In the genomic region with DNA sequence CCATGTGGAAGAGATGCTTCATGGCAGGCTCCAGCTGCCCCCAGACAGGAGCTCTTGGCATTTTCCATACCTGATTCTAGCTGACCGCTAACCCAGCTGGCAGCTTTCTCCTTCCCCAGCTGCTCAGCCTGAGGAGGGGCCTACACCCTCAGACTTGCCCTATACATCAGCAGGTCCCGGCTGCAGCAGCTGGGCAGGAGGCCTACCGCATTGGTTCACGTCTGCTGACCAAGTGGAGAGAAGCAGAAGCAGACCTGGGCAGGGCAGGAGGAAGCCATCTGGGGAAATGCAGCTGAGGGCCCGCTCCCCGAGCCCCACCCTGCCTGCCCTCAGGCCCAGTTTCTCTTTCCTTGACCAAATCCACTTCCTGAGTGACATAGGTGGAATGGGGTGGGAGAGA, we compare ENCODE assay signal across 17 cellular contexts. TPM values are rescaled to one million over a fixed set of nuclear protein-coding genes. Genes with fewer than 3 reads are reported as not detected.
DNase-seq lines count a peak whose midpoint lies in the region; ATAC-seq, FAIRE-seq and TF ChIP-seq lines count a peak whose summit lies in the region.
"Had no signal": no experiment of that assay in that cellular context is flagged by ENCODE, and none has a peak within 500 bp of the region (broad histone marks: within the 10 kb centered on the region; RNA-seq: fewer than 3 reads in every experiment).

No MANE protein-coding gene starts in this region.

- TF ChIP-seq EP300 in GM12878 (IDR thresholded peaks at IDR 0.05; ENCODE audit: borderline replicate concordance in 1 of 2, control insufficient read depth in 1 of 2, low read depth in 2 of 2, low read length in 2 of 2): no peak

- peaks cover 21% of the 10 kb centered on the region for H3K4me1 Mint-ChIP-seq in activated T-cell treated with anti-CD3 and anti-CD28 coated beads, Interleukin-2, amount 50 U/mL, for 24 hours (ENCODE audit: low read depth)

- intact Hi-C loops in GM12878 (cut with micrococcal nuclease; ENCODE audit: unreplicated experiment): no loop called here
- intact Hi-C loops in upper lobe of right lung (cut with DNase I): no loop called here
- intact Hi-C loops in testis (cut with DNase I; ENCODE audit: low total_unique reads): no loop called here

- H3K27me3 ChIP-seq in GM12878 (replicated peaks in 1 of 2; ENCODE audit: control insufficient read depth in 2 of 2, insufficient read depth in 2 of 2, low read length in 1 of 2) (no peaks in the 10 kb centered on the region), upper lobe of right lung (no peaks in the 10 kb centered on the region), testis (no peaks in the 10 kb centered on the region)
- H3K27me3 ChIP-seq: ovary had no signal

- SMC1A ChIA-PET in GM12878 (lab: Charles Lee; ENCODE audit: uncharacterized antibody, unreplicated experiment): interaction anchor here (0.8 to 3.5 kb wide), 6 partner anchors 9 to 74 kb away, joined by 3 to 18 read pairs (median 3); no protein-coding TSS in a partner anchor

- RAD21 ChIA-PET in GM12878 (lab: Charles Lee; ENCODE audit: unreplicated experiment): interaction anchor here (1.4 kb wide), 1 partner anchor 11 kb away, joined by 3 read pairs; no protein-coding TSS in a partner anchor

- no peaks in the 10 kb centered on the region for H3K27me3 Mint-ChIP-seq in activated T-cell treated with anti-CD3 and anti-CD28 coated beads, Interleukin-2, amount 50 U/mL, for 24 hours
- H3K27me3 Mint-ChIP-seq: activated CD4-positive, alpha-beta memory T cell treated with anti-CD3 and anti-CD28 coated beads for 36 hours; activated T-helper 17 cell treated with anti-CD3 and anti-CD28 coated beads, Interleukin-2, amount 50 U/mL, for 72 hours had no signal

- H3K4me2 ChIP-seq in GM12878 (ENCODE audit: control insufficient read depth, insufficient read depth): no peak overlapping the region
- H3K4me2 ChIP-seq: smooth muscle cell had no signal

- no peak overlapping the region for H2AFZ ChIP-seq in GM12878 (ENCODE audit: control insufficient read depth, low read depth, low read length)

- WGBS in GM12878 (ENCODE audit: insufficient coverage, insufficient replicate concordance, low lambda C conversion rate, missing lambda C conversion rate): 31% methylated on average over 6 of the region's 6 CpGs
- WGBS in testis, 2 donors: 95 to 100% methylated on average over 2 to 6 of the region's 6 CpGs

- H3K4me1 ChIP-seq in GM12878 (ENCODE audit: control insufficient read depth, insufficient read depth, low read length): peaks cover 17% of the 10 kb centered on the region
- H3K4me1 ChIP-seq in upper lobe of right lung: no peaks in the 10 kb centered on the region
- H3K4me1 ChIP-seq in testis: no peaks in the 10 kb centered on the region

- CTCF ChIA-PET in GM12878 (lab: Yijun Ruan, JAX): interaction anchor here (1.0 to 3.0 kb wide), 3 partner anchors 13 to 52 kb away, joined by 3 to 11 read pairs (median 3); no protein-coding TSS in a partner anchor

- H3K4me3 ChIP-seq in GM12878: no peak overlapping the region
- H3K4me3 ChIP-seq in upper lobe of right lung: no peak overlapping the region
- H3K4me3 ChIP-seq in testis: no peak overlapping the region
- H3K4me3 ChIP-seq: ovary, smooth muscle cell had no signal

- H3K36me3 Mint-ChIP-seq in activated T-cell treated with anti-CD3 and anti-CD28 coated beads, Interleukin-2, amount 50 U/mL, for 24 hours (ENCODE audit: low read depth): no peaks in the 10 kb centered on the region
- H3K36me3 Mint-ChIP-seq: activated CD4-positive, alpha-beta memory T cell treated with anti-CD3 and anti-CD28 coated beads for 36 hours had no signal

- H3K27ac ChIP-seq in GM12878 (ENCODE audit: control insufficient read depth, insufficient read depth): no peak overlapping the region
- H3K27ac ChIP-seq in upper lobe of right lung: no peak overlapping the region
- no peak overlapping the region for H3K27ac ChIP-seq in testis
- H3K27ac ChIP-seq: 22Rv1, ovary had no signal

- H3K36me3 ChIP-seq in GM12878 (ENCODE audit: control insufficient read depth in 2 of 2, insufficient read depth in 2 of 2, low read length in 1 of 2) (no peaks in the 10 kb centered on the region), upper lobe of right lung (no peaks in the 10 kb centered on the region), testis (ENCODE audit: low read depth, missing control alignments) (no peaks in the 10 kb centered on the region)
- H3K36me3 ChIP-seq: ovary had no signal

- no peak for TF ChIP-seq RAD21 in GM12878 (IDR thresholded peaks at IDR 0.05; ENCODE audit: insufficient read depth, low read depth, low read length)

- H3K9me3 ChIP-seq in GM12878 (replicated peaks; ENCODE audit: control insufficient read depth, insufficient read depth, low read length) (no peaks in the 10 kb centered on the region), upper lobe of right lung (no peaks in the 10 kb centered on the region), testis (no peaks in the 10 kb centered on the region)
- H3K9me3 ChIP-seq: ovary had no signal

- H3K9ac ChIP-seq in GM12878 (ENCODE audit: control insufficient read depth, insufficient read depth, low read length): no peak overlapping the region

- no TSS peak for BruUV-seq in GM12878 (replicated peaks; lab: Mats Ljungman, UMichigan)

- FAIRE-seq in GM12878 (lab: Jason Lieb, UNC): no peak

- H4K20me1 ChIP-seq in GM12878 (ENCODE audit: control insufficient read depth, insufficient read depth): no peaks in the 10 kb centered on the region

- POLR2A ChIA-PET in GM12878 (lab: Charles Lee): no interaction called here

- ATAC-seq in HG02981 (IDR thresholded peaks at IDR 0.05; ENCODE audit: unreplicated experiment) (peak; percentile 62), GM12878 (peak; percentile 48), upper lobe of right lung (peak; percentile 46)
- ATAC-seq: activated T-helper 17 cell treated with anti-CD3 and anti-CD28 coated beads, Interleukin-2, amount 50 U/mL, for 72 hours had no signal

- peak; percentile 27 for DNase-seq in activated T-cell treated with anti-CD3 and anti-CD28 coated beads, Interleukin-2, amount 50 U/mL, for 24 hours
- DNase-seq in activated T-cell treated with anti-CD3 and anti-CD28 coated beads for 4 hours (no peak), GM12878 (ENCODE audit: low read depth, low spot score) (no peak), upper lobe of right lung (no peak), A172 (ENCODE audit: low spot score) (no peak), testis (no peak), NCI-H748 (lab: John Stamatoyannopoulos, UW; ENCODE audit: unreplicated experiment) (no peak)
- DNase-seq: activated CD4-positive, alpha-beta memory T cell treated with anti-CD3 and anti-CD28 coated beads for 36 hours; aorta; H7; NCI-H146; NCI-H526; ovary had no signal

- no peak overlapping the region for H3K27ac Mint-ChIP-seq in activated T-cell treated with anti-CD3 and anti-CD28 coated beads, Interleukin-2, amount 50 U/mL, for 24 hours
- H3K27ac Mint-ChIP-seq: activated CD4-positive, alpha-beta memory T cell treated with anti-CD3 and anti-CD28 coated beads for 36 hours; activated T-helper 17 cell treated with anti-CD3 and anti-CD28 coated beads, Interleukin-2, amount 50 U/mL, for 72 hours had no signal

- no peak for TF ChIP-seq POLR2A in GM12878 (IDR thresholded peaks at IDR 0.05; ENCODE audit: low read depth, low read length)
- no peak for TF ChIP-seq POLR2A in testis (IDR thresholded peaks at IDR 0.05)

- in situ Hi-C loops in GM12878 (cut with MboI): no loop called here

- H3K4me3 Mint-ChIP-seq in activated T-cell treated with anti-CD3 and anti-CD28 coated beads, Interleukin-2, amount 50 U/mL, for 24 hours: no peak overlapping the region
- H3K4me3 Mint-ChIP-seq: activated CD4-positive, alpha-beta memory T cell treated with anti-CD3 and anti-CD28 coated beads for 36 hours; activated T-helper 17 cell treated with anti-CD3 and anti-CD28 coated beads, Interleukin-2, amount 50 U/mL, for 72 hours had no signal

- TF ChIP-seq CTCF in GM12878 (IDR thresholded peaks at IDR 0.05 in 2 of 3, conservative IDR thresholded peaks at IDR 0.05 in 1 of 3; ENCODE audit: control insufficient read depth in 2 of 3, extremely low read depth in 1 of 3, insufficient read depth in 1 of 3, low read depth in 3 of 3, low read length in 3 of 3) (no peak), upper lobe of right lung (IDR thresholded peaks at IDR 0.05) (no peak), testis (IDR thresholded peaks at IDR 0.05) (no peak)

- no peaks in the 10 kb centered on the region for H3K9me3 Mint-ChIP-seq in activated T-cell treated with anti-CD3 and anti-CD28 coated beads, Interleukin-2, amount 50 U/mL, for 24 hours
- H3K9me3 Mint-ChIP-seq: activated CD4-positive, alpha-beta memory T cell treated with anti-CD3 and anti-CD28 coated beads for 36 hours; activated T-helper 17 cell treated with anti-CD3 and anti-CD28 coated beads, Interleukin-2, amount 50 U/mL, for 72 hours had no signal

- H3K79me2 ChIP-seq in GM12878 (ENCODE audit: control insufficient read depth, insufficient read depth, low read length): no peaks in the 10 kb centered on the region

TF ChIP-seq in GM12878, 131 proteins besides CTCF, POLR2A, EP300 and RAD21 (continues in another document):
- peak; percentile 43; the same call in 1 of the 2 replicates for TF ChIP-seq PAX5 (IDR thresholded peaks at IDR 0.05; ENCODE audit: borderline replicate concordance, low read depth, low read length)
- peak; percentile 50 for TF ChIP-seq EED (IDR thresholded peaks at IDR 0.05; ENCODE audit: low read depth)
- TF ChIP-seq GATAD2B (conservative IDR thresholded peaks at IDR 0.05; ENCODE audit: low read depth): no peak
- TF ChIP-seq RUNX3 (IDR thresholded peaks at IDR 0.05; ENCODE audit: low read length): peak; percentile 47

RNA-seq across cellular contexts. Expression of a gene that starts 50.7 kb away (rescaled TPM):
- total RNA-seq in GM12878 (2013; cell fraction: nucleolus; rRNA removed): 56.4 and 60.7 TPM in 2 replicates
- 75.9 and 78.2 TPM in 2 replicates for total RNA-seq in GM12878 (2014; rRNA removed)
- 31.7 and 34.8 TPM in 2 replicates for total RNA-seq in GM12878 (2014; rRNA removed; fragmentation: Illumina TruSeq; extraction: Trizol)
- total RNA-seq in GM12878 (2021): 45.5 and 48.5 TPM in 2 replicates
- 22.4 TPM for polyA plus RNA-seq in GM12878 (2011; ENCODE audit: low read depth)
- polyA plus RNA-seq in GM12878 (2011; rRNA removed): 122 and 133 TPM in 2 replicates
- 167 and 195 TPM in 2 replicates for polyA plus RNA-seq in GM12878 (2011; cell fraction: cytosol; rRNA removed)
- polyA plus RNA-seq in GM12878 (2011; cell fraction: nucleus; rRNA removed): 61.3 and 63.9 TPM in 2 replicates
- polyA plus RNA-seq in GM12878 (2012): 33.1 and 35.0 TPM in 2 replicates
- polyA plus RNA-seq in GM12878 (2014; fragmentation: Illumina TruSeq; extraction: Trizol): 35.3 and 36.6 TPM in 2 replicates
- polyA plus RNA-seq in GM12878 (2014; fragmentation: Nextera tagmentation; extraction: Ambion mirVana): 10 to 100 TPM in 1 of 2 experiments, 1 to 10 TPM in 1; 9.3 to 26.5 TPM
- 55.9 and 79.2 TPM in 2 replicates for polyA plus RNA-seq in GM12878 (2014; rRNA removed)
- 10 to 100 TPM; 11.1 to 11.9 TPM for polyA plus RNA-seq in GM12878 (2016; fragmentation: Nextera tagmentation; extraction: Ambion mirVana)
- polyA minus RNA-seq in GM12878 (2011; rRNA and poly(A)+ RNA removed): 166 and 214 TPM in 2 replicates
- 58.0 and 63.5 TPM in 2 replicates for polyA minus RNA-seq in GM12878 (2011; cell fraction: cytosol; rRNA and poly(A)+ RNA removed)
- 125 and 186 TPM in 2 replicates for polyA minus RNA-seq in GM12878 (2011; cell fraction: nucleus; rRNA and poly(A)+ RNA removed)
- total RNA-seq in upper lobe of right lung: 272 TPM
- total RNA-seq in A172 (2014; rRNA removed; shearing (Covaris generic)): 87.4 and 182 TPM in 2 replicates
- 10 to 100 TPM; 23.9 to 32.1 TPM for total RNA-seq in testis
- polyA plus RNA-seq in testis (ENCODE audit: insufficient read depth, low read depth, low replicate concordance): 25.7 TPM
